11 cellular contexts compared by ENCODE assay signal in genomic region chr19:17406887-17407196, GRCh38. TPM values are rescaled to one million over a fixed set of nuclear protein-coding genes. Genes with fewer than 3 reads are reported as not detected.
A peak's percentile ranks its signal among the peaks of the same experiment; 100 is the strongest.
DNase-seq lines count a peak whose midpoint lies in the region; ATAC-seq and TF ChIP-seq lines count a peak whose summit lies in the region.
"Had no signal": no experiment of that assay in that cellular context is flagged by ENCODE, and none has a peak within 500 bp of the region (broad histone marks: within the 10 kb centered on the region; RNA-seq: fewer than 3 reads in every experiment).

No MANE protein-coding gene starts in this region.

- H3K36me3 ChIP-seq in Peyer's patch, result peaks cover 0 to 3% (median 0%) of the 10 kb centered on the region in 3 donors

- H3K36me3 Mint-ChIP-seq in chondrocyte (ENCODE audit: low read depth), result no peaks in the 10 kb centered on the region

- H3K27me3 ChIP-seq in Peyer's patch, result no peaks in the 10 kb centered on the region

- no peaks in the 10 kb centered on the region for H3K27me3 Mint-ChIP-seq in chondrocyte (ENCODE audit: low read depth)

- H3K27ac ChIP-seq in Peyer's patch (peak overlapping the region; percentile 87 to 93 (median 91)), skin epidermis (peak overlapping the region in 18 of 21 experiments; percentile 40 to 97 (median 82))

- no peaks in the 10 kb centered on the region for H3K9me3 Mint-ChIP-seq in chondrocyte (ENCODE audit: low read depth)

- H3K4me3 ChIP-seq in Peyer's patch (peak overlapping the region; percentile 23 to 56 (median 52)), fibroblast of villous mesenchyme (ENCODE audit: low read depth, low read length) (peak overlapping the region; percentile 69), skin epidermis (peak overlapping the region in 6 of 7 experiments; percentile 12 to 44 (median 35))

- no peak for DNase-seq in Peyer's patch
- DNase-seq in fibroblast of villous mesenchyme (ENCODE audit: low read depth), result no peak
- no peak for DNase-seq in NCI-H748 treated with DMSO at 0.1 percent for 48 hours (lab: John Stamatoyannopoulos, UW)
- no peak for DNase-seq in chondrocyte (ENCODE audit: low spot score)
- no peak for DNase-seq in EL
- DNase-seq in effector CD8-positive, alpha-beta T cell (lab: John Stamatoyannopoulos, UW), result no peak
- DNase-seq: NCI-H1417 treated with DMSO at 0.1 percent for 48 hours had no signal

- TF ChIP-seq POLR2A in Peyer's patch (IDR thresholded peaks at IDR 0.05), result no peak

- no peaks in the 10 kb centered on the region for H3K9me3 ChIP-seq in Peyer's patch

- peak; percentile 16 for ATAC-seq in GM18498 (IDR thresholded peaks at IDR 0.05; ENCODE audit: unreplicated experiment)

- H3K4me1 Mint-ChIP-seq in chondrocyte (ENCODE audit: low read depth), result peaks cover 14% of the 10 kb centered on the region

- no peak overlapping the region for H3K27ac Mint-ChIP-seq in chondrocyte (ENCODE audit: unreplicated experiment)

- peaks cover 0 to 38% (median 21%) of the 10 kb centered on the region in 4 donors for H3K4me1 ChIP-seq in Peyer's patch

- TF ChIP-seq CTCF in Peyer's patch (IDR thresholded peaks at IDR 0.05) (no peak), fibroblast of villous mesenchyme (IDR thresholded peaks at IDR 0.05; ENCODE audit: insufficient read depth, low read depth, low read length) (no peak), chondrocyte (IDR thresholded peaks at IDR 0.05) (no peak)

- H3K4me3 Mint-ChIP-seq in chondrocyte (ENCODE audit: unreplicated experiment), result no peak overlapping the region

RNA-seq across cellular contexts. Expression of gene BST2, which starts 1.4 kb away (rescaled TPM):
- 100 to 1,000 TPM in 1 of 4 donors, 10 to 100 TPM in 2, 1 to 10 TPM in 1; 9.6 to 101 (median 23.9) TPM for total RNA-seq in Peyer's patch
- 2.6 and 7.8 TPM in 2 replicates for total RNA-seq in fibroblast of villous mesenchyme
- not detected in 3 replicates for total RNA-seq in chondrocyte

RNA-seq across cellular contexts. Expression of gene CCDC194, which starts 12.8 kb away (rescaled TPM):
- total RNA-seq in Peyer's patch, result not detected
- not detected in 2 replicates for total RNA-seq in fibroblast of villous mesenchyme
- total RNA-seq in chondrocyte, result not detected in 3 replicates

RNA-seq across cellular contexts. Expression of gene MVB12A, which starts 13.0 kb away (rescaled TPM):
- total RNA-seq in Peyer's patch (10 to 100 TPM; 52.2 to 68.0 (median 64.1) TPM), fibroblast of villous mesenchyme (32.0 and 47.0 TPM in 2 replicates), chondrocyte (36.3 to 46.7 TPM (median 39.4 TPM) in 3 replicates)

RNA-seq across cellular contexts. Expression of gene PLVAP, which starts 29.7 kb away (rescaled TPM):
- total RNA-seq in Peyer's patch (10 to 100 TPM; 10.5 to 62.7 (median 18.7) TPM), fibroblast of villous mesenchyme (not detected in 2 replicates), chondrocyte (0.22 to 0.44 TPM in 2 of 3 replicates, not detected in the other)
- total RNA-seq: T-helper 2 cell treated with Interferon-gamma antibody and Interleukin-4, amounts not matched to agents 100 ng/mL and 5 ng/mL, for 36 hours had no signal

RNA-seq across cellular contexts. Expression of gene TMEM221, which starts 41.6 kb away (rescaled TPM):
- not detected for total RNA-seq in Peyer's patch
- not detected in 2 replicates for total RNA-seq in fibroblast of villous mesenchyme
- total RNA-seq in chondrocyte, result 0.27 to 0.57 TPM (median 0.28 TPM) in 3 replicates
- total RNA-seq: mesenteric fat pad; T-helper 2 cell treated with Interferon-gamma antibody and Interleukin-4, amounts not matched to agents 100 ng/mL and 5 ng/mL, for 36 hours had no signal
